ENCODE assay signal across 1 cellular context in the genomic region with DNA sequence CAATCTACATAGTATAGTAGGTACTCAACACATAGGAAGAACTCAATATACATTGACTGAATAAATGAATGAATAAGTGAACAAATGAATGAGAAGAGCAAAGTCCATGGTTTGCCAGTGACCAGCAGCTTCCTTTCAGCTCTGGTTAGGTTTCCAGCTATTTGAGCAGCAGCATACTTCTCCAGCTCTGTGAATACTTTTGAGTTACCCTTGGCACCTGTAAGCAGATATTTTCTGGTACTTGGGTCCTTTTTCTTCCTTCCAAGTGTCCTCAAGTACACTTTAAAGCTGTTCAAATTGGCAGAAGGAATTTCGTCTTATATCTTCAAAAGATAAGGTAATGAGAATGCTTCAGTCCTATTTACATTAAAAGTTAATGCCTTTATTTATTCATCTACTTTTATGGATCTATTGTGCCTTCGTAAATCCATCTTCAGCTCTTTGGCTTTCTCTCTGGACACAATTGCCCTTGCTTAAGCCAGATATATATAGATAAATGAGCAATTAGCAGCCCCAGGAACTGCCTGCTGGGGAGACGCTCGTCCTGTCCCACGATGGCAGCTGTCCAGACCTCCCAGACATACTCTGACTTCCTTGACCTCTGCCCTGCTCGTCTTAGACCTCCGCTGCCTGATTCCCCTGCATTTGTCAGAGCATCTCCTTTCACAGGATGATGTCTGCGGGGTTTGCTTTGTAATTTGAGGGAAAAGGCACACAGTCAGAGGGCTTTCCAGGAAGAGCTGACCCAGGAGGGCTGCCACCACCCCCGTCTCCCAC.
TF ChIP-seq lines count a peak whose summit lies in the region.

No MANE protein-coding gene starts in this region.

TF ChIP-seq in HepG2, 621 proteins besides CTCF, POLR2A, EP300 and RAD21 (continued from another document):
- TF ChIP-seq PHF5A (CRISPR knock-in tag; IDR thresholded peaks at IDR 0.05; ENCODE audit: low read depth, unreplicated experiment) = no peak
